25 cellular contexts compared by ENCODE assay signal in genomic region chr2:215293879-215294278, GRCh38. TPM values are rescaled to one million over a fixed set of nuclear protein-coding genes. Genes with fewer than 3 reads are reported as not detected.
DNase-seq lines count a peak whose midpoint lies in the region; ATAC-seq and TF ChIP-seq lines count a peak whose summit lies in the region.
"Had no signal": no experiment of that assay in that cellular context is flagged by ENCODE, and none has a peak within 500 bp of the region (broad histone marks: within the 10 kb centered on the region; RNA-seq: fewer than 3 reads in every experiment).

No MANE protein-coding gene starts in this region.

- no peaks in the 10 kb centered on the region for H3K27me3 ChIP-seq in DND-41 (ENCODE audit: insufficient read depth, low read length, poor library complexity)
- no peaks in the 10 kb centered on the region for H3K27me3 ChIP-seq in brain microvascular endothelial cell (replicated peaks)
- no peaks in the 10 kb centered on the region for H3K27me3 ChIP-seq in tibial nerve
- H3K27me3 ChIP-seq: SJSA1 had no signal

- in situ Hi-C loops in brain microvascular endothelial cell (cut with HindIII; ENCODE audit: low pct_ligation_motif_present, low sequenced_read_pairs) = no loop called here

- no peaks in the 10 kb centered on the region for H3K79me2 ChIP-seq in DND-41 (ENCODE audit: insufficient read depth, low read length)

- DNase-seq in DND-41 (no peak), NCI-H2107 treated with DMSO at 0.1 percent for 48 hours (lab: John Stamatoyannopoulos, UW; ENCODE audit: unreplicated experiment) (peak; percentile 51), kidney tubule cell (ENCODE audit: low spot score) (peak; percentile 16), NCI-H774 (lab: John Stamatoyannopoulos, UW) (no peak), brain microvascular endothelial cell (no peak), tibial nerve (ENCODE audit: low spot score in 2 of 2) (no peak)
- DNase-seq: C1 segment of cervical spinal cord; Caco-2; CD4-positive, alpha-beta memory T cell; GM23248; H7; KG1; NCI-H1092; NCI-H1436; NCI-H187; NCI-H2081 treated with DMSO at 0.1 percent for 48 hours; NCI-H524 treated with DMSO at 0.1 percent for 48 hours; NCI-H82; PC-9; Right ventricle myocardium superior; RPMI8226; T-cell had no signal

- no peak for TF ChIP-seq POLR2A in tibial nerve (IDR thresholded peaks at IDR 0.05)

- H3K4me3 ChIP-seq in DND-41 (ENCODE audit: low read depth in 1 of 2, low read length in 2 of 2) (no peak overlapping the region), brain microvascular endothelial cell (ENCODE audit: low read depth, low read length) (no peak overlapping the region), tibial nerve (no peak overlapping the region)
- H3K4me3 ChIP-seq: A549, GM23248, PC-9, SJSA1 had no signal

- H3K27ac ChIP-seq in DND-41 (ENCODE audit: low read length) = no peak overlapping the region
- no peak overlapping the region for H3K27ac ChIP-seq in brain microvascular endothelial cell
- no peak overlapping the region for H3K27ac ChIP-seq in tibial nerve
- H3K27ac ChIP-seq: A549, GM23248, PC-9, SJSA1 had no signal

- no peak for TF ChIP-seq EP300 in tibial nerve (IDR thresholded peaks at IDR 0.05)

- H2AFZ ChIP-seq in DND-41 (ENCODE audit: low read depth, low read length) = no peak overlapping the region
- H2AFZ ChIP-seq: GM23248, PC-9 had no signal

- TF ChIP-seq CTCF in DND-41 (IDR thresholded peaks at IDR 0.05; ENCODE audit: borderline replicate concordance, extremely low read depth, low read length, poor library complexity, severe bottlenecking) = no peak
- no peak for TF ChIP-seq CTCF in brain microvascular endothelial cell (IDR thresholded peaks at IDR 0.05; ENCODE audit: low read depth, low read length, missing control alignments)
- TF ChIP-seq CTCF in tibial nerve (IDR thresholded peaks at IDR 0.05) = no peak

- H3K9ac ChIP-seq in DND-41 (ENCODE audit: low read depth, low read length) = no peak overlapping the region
- H3K9ac ChIP-seq: GM23248 had no signal

- H3K9me3 ChIP-seq in DND-41 (ENCODE audit: insufficient read depth, low read length, severe bottlenecking) = no peaks in the 10 kb centered on the region
- H3K9me3 ChIP-seq in tibial nerve = no peaks in the 10 kb centered on the region
- H3K9me3 ChIP-seq: A549, Caco-2, SJSA1 had no signal

- H3K4me2 ChIP-seq in DND-41 (ENCODE audit: insufficient read depth, low read length) = no peak overlapping the region
- H3K4me2 ChIP-seq: A549, PC-9 had no signal

- ATAC-seq in DND-41 (ENCODE audit: insufficient read depth, low read depth) (0 out of 3 replicates have a peak, but pooled peaks have one; percentile 24), GM18867 (IDR thresholded peaks at IDR 0.05; ENCODE audit: unreplicated experiment) (peak; percentile 59)
- ATAC-seq: A549, T-cell had no signal

- no peaks in the 10 kb centered on the region for H4K20me1 ChIP-seq in DND-41 (ENCODE audit: insufficient read depth, low read length)

- H3K4me1 ChIP-seq in DND-41 (ENCODE audit: insufficient read depth, low read length) (no peaks in the 10 kb centered on the region), tibial nerve (no peaks in the 10 kb centered on the region)

- H3K36me3 ChIP-seq in DND-41 (ENCODE audit: insufficient read depth, low read length) (no peaks in the 10 kb centered on the region), brain microvascular endothelial cell (replicated peaks) (no peaks in the 10 kb centered on the region), tibial nerve (no peaks in the 10 kb centered on the region)
- H3K36me3 ChIP-seq: SJSA1 had no signal

- 85 to 92% methylated on average over 4 of the region's 4 CpGs for WGBS in tibial nerve, 2 donors

RNA-seq across cellular contexts. Expression of gene ATIC, which starts 18.0 kb away (rescaled TPM):
- 10 to 100 TPM; 31.6 to 64.5 (median 44.9) TPM for total RNA-seq in tibial nerve

Comparison
In these comparisons a context has a peak if more than half of its experiments do, and no peak if none do; other contexts are left out.
1. DNase-seq: peak in NCI-H2107 treated with DMSO at 0.1 percent for 48 hours (single experiment) and kidney tubule cell (single experiment); none in DND-41 (single experiment), NCI-H774 (single experiment), brain microvascular endothelial cell (single experiment) and tibial nerve (0 of 2).